8 cellular contexts compared by ENCODE assay signal in genomic region chr1:200971955-200972711, GRCh38. TPM values are rescaled to one million over a fixed set of nuclear protein-coding genes. Genes with fewer than 3 reads are reported as not detected.
DNase-seq lines count a peak whose midpoint lies in the region; ATAC-seq and TF ChIP-seq lines count a peak whose summit lies in the region.

No MANE protein-coding gene starts in this region.

- DNase-seq in DMS 273 (lab: John Stamatoyannopoulos, UW; ENCODE audit: unreplicated experiment): peak; percentile 84
- DNase-seq in DMS 273 treated with DMSO at 0.1 percent for 48 hours (lab: John Stamatoyannopoulos, UW): no peak
- peak; percentile 38 for DNase-seq in NCI-H2029 (lab: John Stamatoyannopoulos, UW)
- peak; percentile 83 for DNase-seq in WTC11 (ENCODE audit: low spot score)
- peak; percentile 44 to 62 for DNase-seq in central memory CD8-positive, alpha-beta T cell (ENCODE audit: low spot score in 2 of 2)
- peak; percentile 63 for DNase-seq in left lobe of liver (ENCODE audit: low spot score)
- DNase-seq in stimulated activated CD4-positive, alpha-beta T cell treated with anti-CD3 and anti-CD28 coated beads, Interleukin-4, amount 100 ng/mL, for 4 hours: peak; percentile 43 to 59

- H3K9me3 Mint-ChIP-seq in WTC11: no peaks in the 10 kb centered on the region
- no peaks in the 10 kb centered on the region for H3K9me3 Mint-ChIP-seq in central memory CD8-positive, alpha-beta T cell

- peaks cover 5% of the 10 kb centered on the region for H3K36me3 Mint-ChIP-seq in WTC11
- peaks cover 32% of the 10 kb centered on the region for H3K36me3 Mint-ChIP-seq in central memory CD8-positive, alpha-beta T cell (ENCODE audit: insufficient read depth)

- TF ChIP-seq CTCF in WTC11 (IDR thresholded peaks at IDR 0.05): peak; percentile 100

- CTCF ChIA-PET in WTC11 (lab: Charles Lee): interaction anchor here (0.5 to 4.3 kb wide), 91 partner anchors 8 to 455 kb away, joined by 3 to 94 read pairs (median 5); partner anchors contain the start of genes ASCL5, CACNA1S, GPR25 and IGFN1

- POLR2A ChIA-PET in WTC11 (lab: Charles Lee): interaction anchor here (0.6 to 1.5 kb wide), 2 partner anchors 44 to 501 kb away, joined by 4 to 5 read pairs; no protein-coding TSS in a partner anchor

- H3K27ac Mint-ChIP-seq in WTC11: no peak overlapping the region
- no peak overlapping the region for H3K27ac Mint-ChIP-seq in central memory CD8-positive, alpha-beta T cell (ENCODE audit: low read depth)

- H3K4me1 Mint-ChIP-seq in WTC11: no peaks in the 10 kb centered on the region; the same call in 1 of the 2 replicates
- H3K4me1 Mint-ChIP-seq in central memory CD8-positive, alpha-beta T cell: peaks cover 10% of the 10 kb centered on the region

- ATAC-seq in WTC11: peak; percentile 57
- no peak for ATAC-seq in central memory CD8-positive, alpha-beta T cell (replicated peaks; ENCODE audit: extremely low read depth, poor library complexity, severe bottlenecking)
- peak; percentile 83 for ATAC-seq in left lobe of liver
- ATAC-seq in HG02678 (IDR thresholded peaks at IDR 0.05; ENCODE audit: unreplicated experiment): no peak

- no peaks in the 10 kb centered on the region for H3K27me3 Mint-ChIP-seq in WTC11 (ENCODE audit: low read depth)
- H3K27me3 Mint-ChIP-seq in central memory CD8-positive, alpha-beta T cell: no peaks in the 10 kb centered on the region

- H3K4me3 Mint-ChIP-seq in WTC11: no peak overlapping the region
- no peak overlapping the region for H3K4me3 Mint-ChIP-seq in central memory CD8-positive, alpha-beta T cell

TF ChIP-seq in WTC11, 78 proteins besides CTCF, POLR2A, EP300 and RAD21:
- TF ChIP-seq STAT6 (CRISPR knock-in tag; conservative IDR thresholded peaks at IDR 0.05; ENCODE audit: low read depth) (no peak), NR3C1 (CRISPR knock-in tag; conservative IDR thresholded peaks at IDR 0.05; ENCODE audit: low read depth) (no peak), MYBL2 (CRISPR knock-in tag; IDR thresholded peaks at IDR 0.05) (no peak), ZNF232 (CRISPR knock-in tag; IDR thresholded peaks at IDR 0.05) (no peak), FOXP1 (CRISPR knock-in tag; IDR thresholded peaks at IDR 0.05; ENCODE audit: borderline replicate concordance) (no peak), MAX (CRISPR knock-in tag; IDR thresholded peaks at IDR 0.05) (no peak), ZNF425 (CRISPR knock-in tag; conservative IDR thresholded peaks at IDR 0.05) (no peak), GTF2I (CRISPR knock-in tag; conservative IDR thresholded peaks at IDR 0.05) (no peak), NFYB (CRISPR knock-in tag; conservative IDR thresholded peaks at IDR 0.05; ENCODE audit: low read depth) (no peak), ZNF423 (CRISPR knock-in tag; IDR thresholded peaks at IDR 0.05) (no peak), OVOL2 (CRISPR knock-in tag; IDR thresholded peaks at IDR 0.05; ENCODE audit: borderline replicate concordance) (no peak), GABPB1 (CRISPR knock-in tag; IDR thresholded peaks at IDR 0.05) (no peak), TCF7 (CRISPR knock-in tag; IDR thresholded peaks at IDR 0.05; ENCODE audit: low read depth) (no peak)
- TF ChIP-seq, protein P1, sequence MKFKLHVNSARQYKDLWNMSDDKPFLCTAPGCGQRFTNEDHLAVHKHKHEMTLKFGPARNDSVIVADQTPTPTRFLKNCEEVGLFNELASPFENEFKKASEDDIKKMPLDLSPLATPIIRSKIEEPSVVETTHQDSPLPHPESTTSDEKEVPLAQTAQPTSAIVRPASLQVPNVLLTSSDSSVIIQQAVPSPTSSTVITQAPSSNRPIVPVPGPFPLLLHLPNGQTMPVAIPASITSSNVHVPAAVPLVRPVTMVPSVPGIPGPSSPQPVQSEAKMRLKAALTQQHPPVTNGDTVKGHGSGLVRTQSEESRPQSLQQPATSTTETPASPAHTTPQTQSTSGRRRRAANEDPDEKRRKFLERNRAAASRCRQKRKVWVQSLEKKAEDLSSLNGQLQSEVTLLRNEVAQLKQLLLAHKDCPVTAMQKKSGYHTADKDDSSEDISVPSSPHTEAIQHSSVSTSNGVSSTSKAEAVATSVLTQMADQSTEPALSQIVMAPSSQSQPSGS (CRISPR knock-in tag; IDR thresholded peaks at IDR 0.05; ENCODE audit: borderline replicate concordance, low read depth): no peak

RNA-seq across cellular contexts. Expression of gene KIF21B, which starts 51.4 kb away (rescaled TPM):
- total RNA-seq in WTC11 (2021) (17.8 to 19.4 TPM (median 18.0 TPM) in 3 replicates), left lobe of liver (0.93 TPM)

Comparison
In these comparisons a context has a peak if more than half of its experiments do, and no peak if none do; other contexts are left out.
1. ATAC-seq: peak in WTC11 (single experiment) and left lobe of liver (single experiment); none in central memory CD8-positive, alpha-beta T cell (single experiment) and HG02678 (single experiment).